17 cellular contexts compared by ENCODE assay signal in genomic region chr3:197496746-197497125, GRCh38.
"Had no signal": no experiment of that assay in that cellular context is flagged by ENCODE, and none has a peak within 500 bp of the region (broad histone marks: within the 10 kb centered on the region; RNA-seq: fewer than 3 reads in every experiment).

No MANE protein-coding gene starts in this region.

- FAIRE-seq: endometrium, TTC549 had no signal

- ATAC-seq: activated CD4-positive, CD25-positive, alpha-beta regulatory T cell treated with anti-CD3 and anti-CD28 coated beads, Interleukin-2, amount 50 U/mL, for 24 hours; esophagus mucosa; lower lobe of right lung; sciatic nerve; stimulated activated naive CD8-positive, alpha-beta T cell treated with anti-CD3 and anti-CD28 coated beads, Interleukin-15, Interleukin-2, amounts not matched to agents 100 U/mL and 50 U/mL, for 24 hours had no signal

- H3K4me3 Mint-ChIP-seq: activated naive CD8-positive, alpha-beta T cell; activated T-cell treated with anti-CD3 and anti-CD28 coated beads, Interleukin-2, amount 50 U/mL, for 24 hours; naive B cell had no signal

- H3K9me3 ChIP-seq: lower lobe of right lung had no signal

- H3K27ac ChIP-seq: lower lobe of right lung had no signal

- DNase-seq: activated CD4-positive, alpha-beta T cell treated with anti-CD3 and anti-CD28 coated beads, Interleukin-2, amount 50 U/mL, for 4 hours; activated gamma-delta T cell; activated T-cell treated with anti-CD3 and anti-CD28 coated beads, Interleukin-2, amount 50 U/mL, for 24 hours; foreskin fibroblast; left cardiac atrium; lower lobe of right lung; naive B cell; stimulated activated CD4-positive, alpha-beta T cell treated with anti-CD3 and anti-CD28 coated beads, Interleukin-12 subunit alpha, Interleukin-12 subunit beta, amount 100 ng/mL, for 4 hours; stimulated activated CD4-positive, alpha-beta T cell treated with anti-CD3 and anti-CD28 coated beads, Interleukin-2, amount 100 ng/mL, for 48 hours; stimulated activated naive CD8-positive, alpha-beta T cell treated with anti-CD3 and anti-CD28 coated beads, Interleukin-15, Interleukin-2, amounts not matched to agents 100 U/mL and 50 U/mL, for 24 hours; T-helper 2 cell had no signal

- H3K36me3 ChIP-seq: lower lobe of right lung had no signal

- H3K36me3 Mint-ChIP-seq: activated naive CD8-positive, alpha-beta T cell; naive B cell had no signal

- H3K9me3 Mint-ChIP-seq: activated T-cell treated with anti-CD3 and anti-CD28 coated beads, Interleukin-2, amount 50 U/mL, for 24 hours had no signal

- H3K4me3 ChIP-seq: lower lobe of right lung had no signal

- H3K27me3 Mint-ChIP-seq: activated naive CD8-positive, alpha-beta T cell; activated T-cell treated with anti-CD3 and anti-CD28 coated beads, Interleukin-2, amount 50 U/mL, for 24 hours had no signal

- H3K27ac Mint-ChIP-seq: activated naive CD8-positive, alpha-beta T cell; activated T-cell treated with anti-CD3 and anti-CD28 coated beads, Interleukin-2, amount 50 U/mL, for 24 hours; naive B cell had no signal
